ENCODE assay signal across 2 cellular contexts in genomic region chrX:76538860-76539259, GRCh38.
TF ChIP-seq lines count a peak whose summit lies in the region.

No MANE protein-coding gene starts in this region.

TF ChIP-seq in A549, 52 proteins besides CTCF, POLR2A, EP300 and RAD21 (continued from another document):
- TF ChIP-seq ELK1 (IDR thresholded peaks at IDR 0.05; ENCODE audit: low read depth, low read length) = no peak
- no peak for TF ChIP-seq ESRRA (IDR thresholded peaks at IDR 0.05; ENCODE audit: borderline replicate concordance, low read length)
- TF ChIP-seq KDM1A (IDR thresholded peaks at IDR 0.05; ENCODE audit: low read depth) = no peak
- TF ChIP-seq BHLHE40 (IDR thresholded peaks at IDR 0.05; ENCODE audit: low read depth, low read length) = no peak
- no peak for TF ChIP-seq CEBPB (IDR thresholded peaks at IDR 0.05)
- no peak for TF ChIP-seq FOSB (CRISPR knock-in tag; IDR thresholded peaks at IDR 0.05)
- TF ChIP-seq TFCP2L1 (CRISPR knock-in tag; IDR thresholded peaks at IDR 0.05) = no peak
- TF ChIP-seq PHF8 (IDR thresholded peaks at IDR 0.05; ENCODE audit: borderline replicate concordance, low read depth) = no peak
- no peak for TF ChIP-seq NPAS2 (CRISPR knock-in tag; IDR thresholded peaks at IDR 0.05; ENCODE audit: borderline replicate concordance)
- TF ChIP-seq KDM5A (IDR thresholded peaks at IDR 0.05) = no peak
- no peak for TF ChIP-seq MYC (IDR thresholded peaks at IDR 0.05; ENCODE audit: borderline replicate concordance, low read length)
- TF ChIP-seq, protein P1, sequence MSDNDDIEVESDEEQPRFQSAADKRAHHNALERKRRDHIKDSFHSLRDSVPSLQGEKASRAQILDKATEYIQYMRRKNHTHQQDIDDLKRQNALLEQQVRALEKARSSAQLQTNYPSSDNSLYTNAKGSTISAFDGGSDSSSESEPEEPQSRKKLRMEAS (IDR thresholded peaks at IDR 0.05) = no peak
- TF ChIP-seq ZFP36 (IDR thresholded peaks at IDR 0.05; ENCODE audit: borderline replicate concordance, partially characterized antibody) = no peak
- no peak for TF ChIP-seq SREBF2 (IDR thresholded peaks at IDR 0.05)
- no peak for TF ChIP-seq ZNF302 (CRISPR knock-in tag; IDR thresholded peaks at IDR 0.05)
- no peak for TF ChIP-seq HOXB13 (CRISPR knock-in tag; IDR thresholded peaks at IDR 0.05; ENCODE audit: low read depth)

TF ChIP-seq in HCT116, 20 proteins besides CTCF, POLR2A, EP300 and RAD21 (continued from another document):
- no peak for TF ChIP-seq REST (IDR thresholded peaks at IDR 0.05; ENCODE audit: low read depth)
- no peak for TF ChIP-seq SRF (IDR thresholded peaks at IDR 0.05; ENCODE audit: low read depth)
- TF ChIP-seq CBX3 (IDR thresholded peaks at IDR 0.05; ENCODE audit: low read depth) = no peak
- no peak for TF ChIP-seq YY1 (IDR thresholded peaks at IDR 0.05; ENCODE audit: extremely low read depth, insufficient replicate concordance, low read depth, low read length)
- TF ChIP-seq ZNF274 (IDR thresholded peaks at IDR 0.05; ENCODE audit: low read depth, low read length) = no peak
- TF ChIP-seq, protein P2, sequence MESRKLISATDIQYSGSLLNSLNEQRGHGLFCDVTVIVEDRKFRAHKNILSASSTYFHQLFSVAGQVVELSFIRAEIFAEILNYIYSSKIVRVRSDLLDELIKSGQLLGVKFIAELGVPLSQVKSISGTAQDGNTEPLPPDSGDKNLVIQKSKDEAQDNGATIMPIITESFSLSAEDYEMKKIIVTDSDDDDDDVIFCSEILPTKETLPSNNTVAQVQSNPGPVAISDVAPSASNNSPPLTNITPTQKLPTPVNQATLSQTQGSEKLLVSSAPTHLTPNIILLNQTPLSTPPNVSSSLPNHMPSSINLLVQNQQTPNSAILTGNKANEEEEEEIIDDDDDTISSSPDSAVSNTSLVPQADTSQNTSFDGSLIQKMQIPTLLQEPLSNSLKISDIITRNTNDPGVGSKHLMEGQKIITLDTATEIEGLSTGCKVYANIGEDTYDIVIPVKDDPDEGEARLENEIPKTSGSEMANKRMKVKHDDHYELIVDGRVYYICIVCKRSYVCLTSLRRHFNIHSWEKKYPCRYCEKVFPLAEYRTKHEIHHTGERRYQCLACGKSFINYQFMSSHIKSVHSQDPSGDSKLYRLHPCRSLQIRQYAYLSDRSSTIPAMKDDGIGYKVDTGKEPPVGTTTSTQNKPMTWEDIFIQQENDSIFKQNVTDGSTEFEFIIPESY (IDR thresholded peaks at IDR 0.05; ENCODE audit: extremely low read depth, insufficient replicate concordance, low read length) = no peak
- TF ChIP-seq EGR1 (IDR thresholded peaks at IDR 0.05; ENCODE audit: low read depth) = no peak
